ENCODE assay signal across 8 cellular contexts in genomic region chr1:216866714-216867113, GRCh38.
"Had no signal": no experiment of that assay in that cellular context is flagged by ENCODE, and none has a peak within 500 bp of the region (broad histone marks: within the 10 kb centered on the region; RNA-seq: fewer than 3 reads in every experiment).

No MANE protein-coding gene starts in this region.

- DNase-seq: GM23248, GOT3, H9, HCEC 1CT, KBM-7 had no signal

- FAIRE-seq: H54, HTR-8/SVneo had no signal

- H3K4me3 ChIP-seq: GM23248 had no signal

- H2AFZ ChIP-seq: GM23248 had no signal

- H3K9ac ChIP-seq: GM23248, KMS-11 had no signal

- H3K4me2 ChIP-seq: KMS-11 had no signal

- H3K27ac ChIP-seq: GM23248, KMS-11 had no signal
